Comparison of ENCODE assay signal across 8 cellular contexts in the genomic region with DNA sequence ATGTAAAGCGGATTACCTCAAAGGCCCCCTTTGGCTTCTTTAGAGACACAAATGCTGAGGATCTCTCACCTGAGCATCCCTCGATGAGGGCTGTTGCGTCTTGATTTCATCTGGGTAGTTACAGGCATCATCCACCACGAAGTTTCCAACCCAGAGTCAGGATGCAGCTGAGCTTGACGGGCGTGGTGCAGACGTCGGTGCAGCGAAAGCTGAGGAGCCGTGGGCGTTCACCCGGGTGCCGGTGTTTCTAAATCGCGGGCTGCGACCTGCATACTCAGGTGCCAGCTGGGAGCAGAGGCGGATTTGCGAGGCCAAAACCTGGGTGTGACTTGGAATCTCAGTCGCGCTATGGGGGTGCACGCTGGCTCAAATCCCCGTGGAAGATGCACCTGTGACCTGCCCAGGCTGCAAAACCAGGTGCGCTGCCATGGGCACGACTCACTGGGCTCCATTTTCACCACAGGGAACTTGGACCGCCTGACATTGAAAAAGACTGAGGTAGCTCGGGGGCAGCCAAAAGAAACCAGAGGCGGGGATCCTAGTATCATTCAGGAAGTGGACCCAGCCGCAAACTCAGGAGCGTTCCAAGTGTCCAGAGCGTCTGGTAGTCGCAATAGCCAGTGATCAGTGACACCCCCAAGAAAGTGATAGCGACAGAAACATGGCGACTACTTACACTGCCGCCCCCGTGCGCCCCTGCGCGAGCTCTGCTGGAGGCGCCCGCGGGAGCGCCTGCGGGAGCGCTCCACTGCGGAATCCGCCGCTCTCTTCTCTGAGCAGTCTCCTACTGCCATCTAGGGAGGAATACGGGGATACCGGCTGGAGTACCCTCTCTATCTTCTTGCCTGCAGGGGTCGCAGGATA. TPM values are rescaled to one million over a fixed set of nuclear protein-coding genes. Genes with fewer than 3 reads are reported as not detected.
A peak's percentile ranks its signal among the peaks of the same experiment; 100 is the strongest.
DNase-seq lines count a peak whose midpoint lies in the region; ATAC-seq, FAIRE-seq and TF ChIP-seq lines count a peak whose summit lies in the region.
"Had no signal": no experiment of that assay in that cellular context is flagged by ENCODE, and none has a peak within 500 bp of the region (broad histone marks: within the 10 kb centered on the region; RNA-seq: fewer than 3 reads in every experiment).

No MANE protein-coding gene starts in this region.

- peaks cover 9% of the 10 kb centered on the region for H3K27me3 ChIP-seq in SJCRH30
- peaks cover 28% of the 10 kb centered on the region for H3K27me3 ChIP-seq in keratinocyte (ENCODE audit: control insufficient read depth, extremely low read depth, insufficient read depth, low read length)

- peak overlapping the region; percentile 86 for H3K4me2 ChIP-seq in keratinocyte (ENCODE audit: control insufficient read depth, extremely low read depth, insufficient read depth, low read depth, low read length)

- no peak overlapping the region for H3K27ac ChIP-seq in SJCRH30
- H3K27ac ChIP-seq in keratinocyte (ENCODE audit: control insufficient read depth, insufficient read depth, low read length) = no peak overlapping the region

- H3K4me1 ChIP-seq in SJCRH30 = peaks cover 10% of the 10 kb centered on the region
- peaks cover 31% of the 10 kb centered on the region for H3K4me1 ChIP-seq in keratinocyte (ENCODE audit: control insufficient read depth, extremely low read depth, insufficient read depth, low read length)

- no peak overlapping the region for H3K9ac ChIP-seq in keratinocyte (ENCODE audit: control insufficient read depth, extremely low read depth, insufficient read depth, low read length)

- H3K36me3 ChIP-seq in SJCRH30 (no peaks in the 10 kb centered on the region), keratinocyte (ENCODE audit: control insufficient read depth in 2 of 2, extremely low read depth in 1 of 2, insufficient read depth in 2 of 2, low read length in 2 of 2) (no peaks in the 10 kb centered on the region)

- H3K9me3 ChIP-seq in SJCRH30 (replicated peaks) = no peaks in the 10 kb centered on the region
- H3K9me3 ChIP-seq in keratinocyte (ENCODE audit: control insufficient read depth, low read depth, low read length) = peaks cover 3% of the 10 kb centered on the region

- DNase-seq in GM12865 (ENCODE audit: low read depth) = peak; percentile 47
- peak; percentile 93 for DNase-seq in NCI-H1105 (lab: John Stamatoyannopoulos, UW)
- peak; percentile 78 to 89 for DNase-seq in SJCRH30
- DNase-seq in cerebellar cortex (ENCODE audit: low spot score) = peak; percentile 69
- DNase-seq in keratinocyte (ENCODE audit: low read depth, low spot score) = no peak
- peak; percentile 7 for DNase-seq in stimulated activated CD4-positive, alpha-beta T cell treated with anti-CD3 and anti-CD28 coated beads, Interleukin-4, amount 100 ng/mL, for 1 hour

- peak; percentile 60 for FAIRE-seq in keratinocyte (lab: Jason Lieb, UNC)
- FAIRE-seq: islet of Langerhans had no signal

- no peak overlapping the region for H2AFZ ChIP-seq in keratinocyte (ENCODE audit: control insufficient read depth, low read length)

- no peaks in the 10 kb centered on the region for H3K79me2 ChIP-seq in keratinocyte (ENCODE audit: control insufficient read depth, insufficient read depth, low read length)

- TF ChIP-seq CTCF in GM12865 (IDR thresholded peaks at IDR 0.05; ENCODE audit: insufficient read depth, low read depth, low read length, missing control alignments) = peak; percentile 45
- peak; percentile 93 to 100 (median 99) for TF ChIP-seq CTCF in keratinocyte (optimal IDR thresholded peaks at IDR 0.05 in 1 of 3, IDR thresholded peaks at IDR 0.05 in 1 of 3, conservative IDR thresholded peaks at IDR 0.05 in 1 of 3; ENCODE audit: extremely low read depth in 1 of 3, insufficient read depth in 2 of 3, low read length in 3 of 3)

- H3K4me3 ChIP-seq in GM12865 (ENCODE audit: low read depth, low read length) (no peak overlapping the region), SJCRH30 (no peak overlapping the region), keratinocyte (ENCODE audit: control insufficient read depth in 2 of 3, extremely low read depth in 1 of 3, insufficient read depth in 2 of 3, low read depth in 1 of 3, low read length in 3 of 3) (peak overlapping the region; percentile 17 to 55 (median 49))

- dilution Hi-C loops in keratinocyte (cut with MboI; ENCODE audit: extremely low pct_ligation_motif_present, low sequenced_read_pairs) = no loop called here

- no peaks in the 10 kb centered on the region for H3K9me1 ChIP-seq in keratinocyte (ENCODE audit: control insufficient read depth, extremely low read depth, insufficient read depth, low read length)

- no peak for ATAC-seq in HG03439 (IDR thresholded peaks at IDR 0.05; ENCODE audit: unreplicated experiment)

- no peaks in the 10 kb centered on the region for H4K20me1 ChIP-seq in keratinocyte (ENCODE audit: control insufficient read depth, extremely low read depth, insufficient read depth, low read length)

RNA-seq across cellular contexts. Expression of gene IGFL4, which starts 36.4 kb away (rescaled TPM):
- total RNA-seq in SJCRH30 (2014; rRNA removed; shearing (Covaris generic)) = not detected in 2 replicates
- 0.01 TPM in 1 of 3 replicates, not detected in the others for polyA plus RNA-seq in keratinocyte
- not detected for polyA plus RNA-seq in keratinocyte (2011; ENCODE audit: low read depth)
- 0.18 TPM in 1 of 2 replicates, not detected in the other for polyA plus RNA-seq in keratinocyte (2011; cell fraction: cytosol; rRNA removed)
- 0.19 and 0.35 TPM in 2 replicates for polyA plus RNA-seq in keratinocyte (2011; cell fraction: nucleus; rRNA removed)
- 0.07 and 0.18 TPM in 2 replicates for polyA plus RNA-seq in keratinocyte (2012; ENCODE audit: low replicate concordance)
- polyA minus RNA-seq in keratinocyte = not detected in 3 replicates
- polyA minus RNA-seq in keratinocyte (2011; cell fraction: cytosol; rRNA and poly(A)+ RNA removed) = not detected
- polyA minus RNA-seq in keratinocyte (2011; cell fraction: nucleus; rRNA and poly(A)+ RNA removed) = not detected in 2 replicates

RNA-seq across cellular contexts. Expression of gene IGFL3, which starts 47.3 kb away (rescaled TPM):
- total RNA-seq in SJCRH30 (2014; rRNA removed; shearing (Covaris generic)) = not detected in 2 replicates
- 236 to 560 TPM (median 344 TPM) in 3 replicates for polyA plus RNA-seq in keratinocyte
- polyA plus RNA-seq in keratinocyte (2011; ENCODE audit: low read depth) = 68.4 TPM
- polyA plus RNA-seq in keratinocyte (2011; cell fraction: cytosol; rRNA removed) = 359 and 390 TPM in 2 replicates
- 419 and 530 TPM in 2 replicates for polyA plus RNA-seq in keratinocyte (2011; cell fraction: nucleus; rRNA removed)
- 207 and 288 TPM in 2 replicates for polyA plus RNA-seq in keratinocyte (2012; ENCODE audit: low replicate concordance)
- 145 to 324 TPM (median 146 TPM) in 3 replicates for polyA minus RNA-seq in keratinocyte
- 164 TPM for polyA minus RNA-seq in keratinocyte (2011; cell fraction: cytosol; rRNA and poly(A)+ RNA removed)
- polyA minus RNA-seq in keratinocyte (2011; cell fraction: nucleus; rRNA and poly(A)+ RNA removed) = 170 and 212 TPM in 2 replicates

RNA-seq across cellular contexts. Expression of gene PGLYRP1, which starts 54.3 kb away (rescaled TPM):
- not detected in 2 replicates for total RNA-seq in SJCRH30 (2014; rRNA removed; shearing (Covaris generic))
- polyA plus RNA-seq in keratinocyte = not detected in 3 replicates
- not detected for polyA plus RNA-seq in keratinocyte (2011; ENCODE audit: low read depth)
- polyA plus RNA-seq in keratinocyte (2011; cell fraction: cytosol; rRNA removed) = not detected in 2 replicates
- polyA plus RNA-seq in keratinocyte (2011; cell fraction: nucleus; rRNA removed) = not detected in 2 replicates
- not detected in 2 replicates for polyA plus RNA-seq in keratinocyte (2012; ENCODE audit: low replicate concordance)
- polyA minus RNA-seq in keratinocyte = not detected in 3 replicates
- not detected for polyA minus RNA-seq in keratinocyte (2011; cell fraction: cytosol; rRNA and poly(A)+ RNA removed)
- not detected in 2 replicates for polyA minus RNA-seq in keratinocyte (2011; cell fraction: nucleus; rRNA and poly(A)+ RNA removed)

Comparison
In these comparisons a context has a peak if more than half of its experiments do, and no peak if none do; other contexts are left out.
1. H3K4me3 ChIP-seq: peak in keratinocyte (3 of 3); none in GM12865 (single experiment) and SJCRH30 (single experiment).